Comparison of ENCODE assay signal across 9 cellular contexts in genomic region chr11:111512296-111513239, GRCh38. TPM values are rescaled to one million over a fixed set of nuclear protein-coding genes. Genes with fewer than 3 reads are reported as not detected.
DNase-seq lines count a peak whose midpoint lies in the region; ATAC-seq, FAIRE-seq and TF ChIP-seq lines count a peak whose summit lies in the region.
"Had no signal": no experiment of that assay in that cellular context is flagged by ENCODE, and none has a peak within 500 bp of the region (broad histone marks: within the 10 kb centered on the region; RNA-seq: fewer than 3 reads in every experiment).

Gene BTG4, minus strand, starts transcription at chr11:111512386. Its CDS starts 13,610 bp downstream, at chr11:111498776.

- no peak for TF ChIP-seq POLR2A in body of pancreas (IDR thresholded peaks at IDR 0.05)

- peak within 1 kb of the TSS in 1 of 2 donors; percentile 31 for H3K4me3 ChIP-seq in body of pancreas
- no peak within 1 kb of the TSS for H3K4me3 ChIP-seq in kidney (ENCODE audit: low read length in 2 of 2)
- H3K4me3 ChIP-seq in subcutaneous abdominal adipose tissue (ENCODE audit: low read depth in 1 of 5, low read length in 5 of 5) = peak within 1 kb of the TSS; percentile 22 to 63 (median 52)

- H3K9me3 ChIP-seq in body of pancreas (no peaks in the 10 kb centered on the region), kidney (ENCODE audit: control insufficient read depth in 1 of 2, low read length in 2 of 2) (no peaks in the 10 kb centered on the region), subcutaneous abdominal adipose tissue (ENCODE audit: control insufficient read depth in 5 of 5, low read length in 5 of 5) (no peaks in the 10 kb centered on the region)

- H3K9ac ChIP-seq in kidney (ENCODE audit: low read length in 2 of 2) = no peak within 1 kb of the TSS
- H3K9ac ChIP-seq in subcutaneous abdominal adipose tissue (ENCODE audit: low read length in 5 of 5) = no peak within 1 kb of the TSS

- no peak for FAIRE-seq in kidney (lab: Jason Lieb, UNC)

- H3K27me3 ChIP-seq in body of pancreas = peaks cover 0 to 6% of the 10 kb centered on the region in 2 donors
- H3K27me3 ChIP-seq in subcutaneous abdominal adipose tissue (ENCODE audit: control insufficient read depth in 5 of 5, insufficient read depth in 4 of 5, low read length in 5 of 5) = peaks cover 8 to 25% (median 22%) of the 10 kb centered on the region in 5 donors

- peaks cover 7% of the 10 kb centered on the region for H3K4me1 ChIP-seq in body of pancreas
- H3K4me1 ChIP-seq in kidney (ENCODE audit: control insufficient read depth in 1 of 2, insufficient read depth in 1 of 2, low read depth in 1 of 2, low read length in 2 of 2) = no peaks in the 10 kb centered on the region
- peaks cover 0 to 19% (median 16%) of the 10 kb centered on the region in 5 donors for H3K4me1 ChIP-seq in subcutaneous abdominal adipose tissue (ENCODE audit: control insufficient read depth in 5 of 5, insufficient read depth in 5 of 5, low read length in 5 of 5)

- peak; percentile 24 for ATAC-seq in body of pancreas

- no peak for TF ChIP-seq CTCF in body of pancreas (IDR thresholded peaks at IDR 0.05)
- no peak for TF ChIP-seq CTCF in kidney (IDR thresholded peaks at IDR 0.05; ENCODE audit: borderline replicate concordance, extremely low read depth, insufficient read depth)

- H3K36me3 ChIP-seq in body of pancreas (replicated peaks in 1 of 2; ENCODE audit: insufficient read depth in 1 of 2, low read depth in 2 of 2) = no peaks in the 10 kb centered on the region
- no peaks in the 10 kb centered on the region for H3K36me3 ChIP-seq in kidney (ENCODE audit: control insufficient read depth in 1 of 2, insufficient read depth in 2 of 2, low read length in 2 of 2)
- H3K36me3 ChIP-seq in subcutaneous abdominal adipose tissue (ENCODE audit: control insufficient read depth in 5 of 5, insufficient read depth in 5 of 5, low read length in 5 of 5) = no peaks in the 10 kb centered on the region

- H3K27ac ChIP-seq in body of pancreas (no peak within 1 kb of the TSS), kidney (ENCODE audit: low read depth in 2 of 2, low read length in 2 of 2) (no peak within 1 kb of the TSS), subcutaneous abdominal adipose tissue (ENCODE audit: low read depth, low read length) (no peak within 1 kb of the TSS)

- DNase-seq in Daoy (ENCODE audit: low read depth) (peak; percentile 27), NCI-H1105 treated with DMSO at 0.1 percent for 48 hours (lab: John Stamatoyannopoulos, UW) (peak; percentile 53), body of pancreas (peak in 1 of 4 donors; percentile 11), kidney (peak; percentile 73), SHP77 treated with DMSO at 0.1 percent for 48 hours (lab: John Stamatoyannopoulos, UW) (no peak), SHP77 (lab: John Stamatoyannopoulos, UW) (no peak), NCI-H1436 treated with DMSO at 0.1 percent for 48 hours (lab: John Stamatoyannopoulos, UW) (no peak)

- intact Hi-C loops in body of pancreas (cut with DNase I) (no loop called here), kidney (cut with DNase I) (no loop called here)

- WGBS in body of pancreas, 2 donors = 4 to 6% methylated on average over 47 to 83 of the region's 90 CpGs

RNA-seq across cellular contexts. Expression of gene BTG4, which starts in this region (rescaled TPM):
- not detected in 2 replicates for total RNA-seq in Daoy (2014; rRNA removed; shearing (Covaris generic))
- total RNA-seq in body of pancreas (not detected), kidney (not detected)
- polyA plus RNA-seq in kidney (ENCODE audit: insufficient read depth, low read depth, low replicate concordance) = not detected
- total RNA-seq: lung microvascular endothelial cell had no signal

Comparison
In these comparisons a context has a peak if more than half of its experiments do, and no peak if none do; other contexts are left out.
1. Peak in DNase-seq in Daoy; RNA of the gene not detected or under 1 TPM.
2. Peak in ATAC-seq in body of pancreas; RNA of the gene not detected or under 1 TPM.
3. Peak in DNase-seq in kidney; RNA of the gene not detected or under 1 TPM.
4. H3K4me3 ChIP-seq: peak in subcutaneous abdominal adipose tissue (5 of 5); none in kidney (0 of 2).